8 cellular contexts compared by ENCODE assay signal in genomic region chr5:141524604-141525597, GRCh38. TPM values are rescaled to one million over a fixed set of nuclear protein-coding genes. Genes with fewer than 3 reads are reported as not detected.
DNase-seq lines count a peak whose midpoint lies in the region; ATAC-seq and TF ChIP-seq lines count a peak whose summit lies in the region.

No MANE protein-coding gene starts in this region.

- no peak overlapping the region for H3K9ac ChIP-seq in DND-41 (ENCODE audit: low read depth, low read length)

- peak; percentile 71 for ATAC-seq in DND-41 (ENCODE audit: insufficient read depth, low read depth)
- peak; percentile 67 for ATAC-seq in GM21723 (IDR thresholded peaks at IDR 0.05; ENCODE audit: unreplicated experiment)
- peak; percentile 75 to 84 for ATAC-seq in naive thymus-derived CD8-positive, alpha-beta T cell

- H3K27me3 ChIP-seq in DND-41 (ENCODE audit: insufficient read depth, low read length, poor library complexity): no peaks in the 10 kb centered on the region
- H3K27me3 ChIP-seq in testis: no peaks in the 10 kb centered on the region

- peaks cover 97% of the 10 kb centered on the region for H3K36me3 Mint-ChIP-seq in activated T-helper 2 cell treated with anti-CD3 and anti-CD28 coated beads, Interferon-gamma antibody, Interleukin-2, Interleukin-4, amounts not matched to agents 10 μg/mL and 5 μg/mL and 100 μg/mL, durations not matched to agents 14 hours and 24 hours and 36 hours (ENCODE audit: low read depth)
- peaks cover 0 to 35% (median 21%) of the 10 kb centered on the region in 3 donors for H3K36me3 Mint-ChIP-seq in naive thymus-derived CD8-positive, alpha-beta T cell

- no peaks in the 10 kb centered on the region for H3K79me2 ChIP-seq in DND-41 (ENCODE audit: insufficient read depth, low read length)
- peaks cover 31% of the 10 kb centered on the region; the same call in 1 of the 2 replicates for H3K79me2 ChIP-seq in OCI-LY7 (ENCODE audit: insufficient read depth, low read depth, low read length)

- no peaks in the 10 kb centered on the region for H3K9me3 Mint-ChIP-seq in activated T-helper 2 cell treated with anti-CD3 and anti-CD28 coated beads, Interferon-gamma antibody, Interleukin-2, Interleukin-4, amounts not matched to agents 10 μg/mL and 5 μg/mL and 100 μg/mL, durations not matched to agents 14 hours and 24 hours and 36 hours
- no peaks in the 10 kb centered on the region for H3K9me3 Mint-ChIP-seq in naive thymus-derived CD8-positive, alpha-beta T cell

- H3K4me3 ChIP-seq in DND-41 (ENCODE audit: low read depth in 1 of 2, low read length in 2 of 2) (no peak overlapping the region), OCI-LY7 (ENCODE audit: low read depth, low read length, poor library complexity, severe bottlenecking) (peak overlapping the region; percentile 42), testis (no peak overlapping the region)

- no peak overlapping the region for H3K4me3 Mint-ChIP-seq in activated T-helper 2 cell treated with anti-CD3 and anti-CD28 coated beads, Interferon-gamma antibody, Interleukin-2, Interleukin-4, amounts not matched to agents 10 μg/mL and 5 μg/mL and 100 μg/mL, durations not matched to agents 14 hours and 24 hours and 36 hours (ENCODE audit: low read depth)
- peak overlapping the region in 3 of 10 donors; percentile 5 to 54 (median 16) for H3K4me3 Mint-ChIP-seq in naive thymus-derived CD8-positive, alpha-beta T cell

- H3K36me3 ChIP-seq in DND-41 (ENCODE audit: insufficient read depth, low read length): peaks cover 99% of the 10 kb centered on the region
- peaks cover 88% of the 10 kb centered on the region for H3K36me3 ChIP-seq in OCI-LY7 (ENCODE audit: insufficient read depth, low read length)
- no peaks in the 10 kb centered on the region for H3K36me3 ChIP-seq in testis (ENCODE audit: low read depth, missing control alignments)

- H3K4me1 Mint-ChIP-seq in activated T-helper 2 cell treated with anti-CD3 and anti-CD28 coated beads, Interferon-gamma antibody, Interleukin-2, Interleukin-4, amounts not matched to agents 10 μg/mL and 5 μg/mL and 100 μg/mL, durations not matched to agents 14 hours and 24 hours and 36 hours (ENCODE audit: low read depth): peaks cover 28% of the 10 kb centered on the region
- peaks cover 13 to 37% (median 26%) of the 10 kb centered on the region in 4 donors for H3K4me1 Mint-ChIP-seq in naive thymus-derived CD8-positive, alpha-beta T cell

- TF ChIP-seq CTCF in DND-41 (IDR thresholded peaks at IDR 0.05; ENCODE audit: borderline replicate concordance, extremely low read depth, low read length, poor library complexity, severe bottlenecking) (peak; percentile 98), OCI-LY7 (conservative IDR thresholded peaks at IDR 0.05; ENCODE audit: low read length) (peak; percentile 100), testis (IDR thresholded peaks at IDR 0.05) (peak; percentile 99 to 100 (median 100))

- POLR2A ChIA-PET in OCI-LY7 (lab: Charles Lee): interaction anchor here (0.5 to 13.7 kb wide), 7 partner anchors 12 to 128 kb away, joined by 3 to 328 read pairs (median 3); partner anchors contain the start of genes PCDHGA10 and PCDHGC3
- POLR2A ChIA-PET in naive thymus-derived CD8-positive, alpha-beta T cell (lab: Charles Lee): interaction anchor here (0.6 to 1.8 kb wide), 3 partner anchors 12 to 828 kb away, joined by 4 to 5 read pairs (median 5); partner anchors contain the start of gene TAF7

- H3K27me3 Mint-ChIP-seq in activated T-helper 2 cell treated with anti-CD3 and anti-CD28 coated beads, Interferon-gamma antibody, Interleukin-2, Interleukin-4, amounts not matched to agents 10 μg/mL and 5 μg/mL and 100 μg/mL, durations not matched to agents 14 hours and 24 hours and 36 hours (ENCODE audit: low read depth): no peaks in the 10 kb centered on the region
- H3K27me3 Mint-ChIP-seq in naive thymus-derived CD8-positive, alpha-beta T cell: no peaks in the 10 kb centered on the region

- H3K9me3 ChIP-seq in DND-41 (ENCODE audit: insufficient read depth, low read length, severe bottlenecking) (no peaks in the 10 kb centered on the region), OCI-LY7 (ENCODE audit: low read length) (no peaks in the 10 kb centered on the region), testis (no peaks in the 10 kb centered on the region)

- no peaks in the 10 kb centered on the region for H3K9me2 ChIP-seq in OCI-LY7 (ENCODE audit: insufficient read depth, low read length)

- 36 to 40% methylated on average over 7 to 12 of the region's 12 CpGs for WGBS in testis, 2 donors

- H3K27ac ChIP-seq in DND-41 (ENCODE audit: low read length) (no peak overlapping the region), OCI-LY7 (ENCODE audit: low read depth, low read length, poor library complexity, severe bottlenecking) (peak overlapping the region; percentile 98), testis (peak overlapping the region; percentile 47 to 72)

- intact Hi-C loops in OCI-LY7 (cut with micrococcal nuclease; ENCODE audit: unreplicated experiment): loop anchor here (1.0 to 5.0 kb wide), 5 partner anchors 11 to 112 kb away; partner anchors contain the start of genes HDAC3, PCDHGB7, PCDHGC3 and RELL2
- intact Hi-C loops in activated T-helper 2 cell treated with anti-CD3 and anti-CD28 coated beads, Interferon-gamma antibody, Interleukin-2, Interleukin-4, amounts not matched to agents 10 μg/mL and 5 μg/mL and 100 μg/mL, durations not matched to agents 14 hours and 24 hours and 36 hours (cut with micrococcal nuclease): loop anchor here (5.0 kb wide), 1 partner anchor 32 kb away; no protein-coding TSS in a partner anchor
- intact Hi-C loops in testis (cut with DNase I; ENCODE audit: low total_unique reads): loop anchor here (10.0 kb wide), 1 partner anchor 100 kb away; the partner anchor contains the start of gene PCDHGA11

- CTCF ChIA-PET in OCI-LY7 (lab: Charles Lee; ENCODE audit: unreplicated experiment): interaction anchor here (1.0 to 11.2 kb wide), 3 partner anchors 14 to 104 kb away, joined by 3 to 138 read pairs (median 6); partner anchors contain the start of gene PCDHGA11

- no peak overlapping the region for H3K4me2 ChIP-seq in DND-41 (ENCODE audit: insufficient read depth, low read length)
- H3K4me2 ChIP-seq in OCI-LY7 (ENCODE audit: low read length): peak overlapping the region; percentile 70

- H3K4me1 ChIP-seq in DND-41 (ENCODE audit: insufficient read depth, low read length) (no peaks in the 10 kb centered on the region), OCI-LY7 (ENCODE audit: insufficient read depth, low read length, poor library complexity, severe bottlenecking) (peaks cover 84% of the 10 kb centered on the region), testis (peaks cover 48% of the 10 kb centered on the region)

- peak; percentile 36 for DNase-seq in DND-41
- DNase-seq in HuH-7.5 (ENCODE audit: low spot score): peak; percentile 76
- peak; percentile 77 for DNase-seq in OCI-LY7 (ENCODE audit: low spot score)
- peak; percentile 38 for DNase-seq in activated T-helper 2 cell treated with anti-CD3 and anti-CD28 coated beads, Interferon-gamma antibody, Interleukin-2, Interleukin-4, amounts not matched to agents 10 μg/mL and 5 μg/mL and 100 μg/mL, durations not matched to agents 14 hours and 24 hours and 36 hours (ENCODE audit: low spot score)
- peak; percentile 99 for DNase-seq in fibroblast of peridontal ligament (ENCODE audit: extremely low read depth)
- peak in 9 of 10 donors; percentile 17 to 69 (median 52) for DNase-seq in naive thymus-derived CD8-positive, alpha-beta T cell
- peak; percentile 92 for DNase-seq in testis

- no peaks in the 10 kb centered on the region for H4K20me1 ChIP-seq in DND-41 (ENCODE audit: insufficient read depth, low read length)
- H4K20me1 ChIP-seq in OCI-LY7 (ENCODE audit: insufficient read depth, low read length): no peaks in the 10 kb centered on the region

- H2AFZ ChIP-seq in DND-41 (ENCODE audit: low read depth, low read length) (no peak overlapping the region), OCI-LY7 (ENCODE audit: low read length) (peak overlapping the region; percentile 34; the same call in 1 of the 2 replicates)

- no peak for TF ChIP-seq POLR2A in testis (IDR thresholded peaks at IDR 0.05)

- no peak overlapping the region for H3K27ac Mint-ChIP-seq in activated T-helper 2 cell treated with anti-CD3 and anti-CD28 coated beads, Interferon-gamma antibody, Interleukin-2, Interleukin-4, amounts not matched to agents 10 μg/mL and 5 μg/mL and 100 μg/mL, durations not matched to agents 14 hours and 24 hours and 36 hours
- H3K27ac Mint-ChIP-seq in naive thymus-derived CD8-positive, alpha-beta T cell: peak overlapping the region; percentile 39 to 86 (median 69)

- BruUV-seq in OCI-LY7 (replicated peaks; lab: Mats Ljungman, UMichigan): no TSS peak

RNA-seq across cellular contexts. Expression of gene PCDHGC5, which starts 36.0 kb away (rescaled TPM):
- total RNA-seq in OCI-LY7 (2014; rRNA removed; shearing (Covaris generic)): 3.0 and 4.4 TPM in 2 replicates
- total RNA-seq in OCI-LY7 (2022) (5.0 and 5.4 TPM in 2 replicates), testis (1 to 10 TPM; 4.9 to 5.4 TPM)
- total RNA-seq in activated T-helper 2 cell treated with anti-CD3 and anti-CD28 coated beads, Interferon-gamma antibody, Interleukin-2, Interleukin-4, amounts not matched to agents 10 μg/mL and 5 μg/mL and 100 μg/mL, durations not matched to agents 14 hours and 24 hours and 36 hours: not detected in 2 replicates
- total RNA-seq in naive thymus-derived CD8-positive, alpha-beta T cell: not detected
- polyA plus RNA-seq in naive thymus-derived CD8-positive, alpha-beta T cell: not detected
- 0.50 TPM for polyA plus RNA-seq in testis (ENCODE audit: insufficient read depth, low read depth, low replicate concordance)

RNA-seq across cellular contexts. Expression of gene PCDHGC4, which starts 40.1 kb away (rescaled TPM):
- total RNA-seq in OCI-LY7 (2014; rRNA removed; shearing (Covaris generic)): 6.3 and 8.4 TPM in 2 replicates
- total RNA-seq in OCI-LY7 (2022) (6.4 and 7.0 TPM in 2 replicates), testis (1 to 10 TPM; 6.1 TPM)
- not detected in 2 replicates for total RNA-seq in activated T-helper 2 cell treated with anti-CD3 and anti-CD28 coated beads, Interferon-gamma antibody, Interleukin-2, Interleukin-4, amounts not matched to agents 10 μg/mL and 5 μg/mL and 100 μg/mL, durations not matched to agents 14 hours and 24 hours and 36 hours
- total RNA-seq in naive thymus-derived CD8-positive, alpha-beta T cell: not detected
- not detected for polyA plus RNA-seq in naive thymus-derived CD8-positive, alpha-beta T cell
- 0.57 TPM for polyA plus RNA-seq in testis (ENCODE audit: insufficient read depth, low read depth, low replicate concordance)

RNA-seq across cellular contexts. Expression of gene PCDHGC3, which starts 49.1 kb away (rescaled TPM):
- total RNA-seq in OCI-LY7 (2014; rRNA removed; shearing (Covaris generic)): 20.4 and 27.2 TPM in 2 replicates
- total RNA-seq in OCI-LY7 (2022): 59.7 and 60.0 TPM in 2 replicates
- total RNA-seq in activated T-helper 2 cell treated with anti-CD3 and anti-CD28 coated beads, Interferon-gamma antibody, Interleukin-2, Interleukin-4, amounts not matched to agents 10 μg/mL and 5 μg/mL and 100 μg/mL, durations not matched to agents 14 hours and 24 hours and 36 hours: 0.21 and 0.23 TPM in 2 replicates
- not detected for total RNA-seq in naive thymus-derived CD8-positive, alpha-beta T cell
- under 1 TPM in 2 of 3 donors, not detected in 1; 0.18 to 0.25 TPM for polyA plus RNA-seq in naive thymus-derived CD8-positive, alpha-beta T cell
- total RNA-seq in testis: 10 to 100 TPM; 14.5 to 29.4 TPM
- polyA plus RNA-seq in testis (ENCODE audit: insufficient read depth, low read depth, low replicate concordance): 61.1 TPM

Comparison
In these comparisons a context has a peak if more than half of its experiments do, and no peak if none do; other contexts are left out.
1. DNase-seq: peak in every context shown above with its lines; median percentile 99 in fibroblast of peridontal ligament; 92 in testis; 77 in OCI-LY7; 76 in HuH-7.5; 52 in naive thymus-derived CD8-positive, alpha-beta T cell; 38 in activated T-helper 2 cell treated with anti-CD3 and anti-CD28 coated beads, Interferon-gamma antibody, Interleukin-2, Interleukin-4, amounts not matched to agents 10 μg/mL and 5 μg/mL and 100 μg/mL, durations not matched to agents 14 hours and 24 hours and 36 hours; 36 in DND-41.
2. RNA of gene PCDHGC3, which starts 49.1 kb away (total RNA-seq): 20.4 to 60.0 TPM in OCI-LY7 and 14.5 to 29.4 TPM in testis; 0.21 to 0.23 TPM in activated T-helper 2 cell treated with anti-CD3 and anti-CD28 coated beads, Interferon-gamma antibody, Interleukin-2, Interleukin-4, amounts not matched to agents 10 μg/mL and 5 μg/mL and 100 μg/mL, durations not matched to agents 14 hours and 24 hours and 36 hours and not detected in naive thymus-derived CD8-positive, alpha-beta T cell; every median in the first group is over 10 times any median in the second.
3. Peak in every context shown above with its lines, with median percentiles within 50 percentile points of each other: ATAC-seq and CTCF ChIP-seq.